21 cellular contexts compared by ENCODE assay signal in the genomic region with DNA sequence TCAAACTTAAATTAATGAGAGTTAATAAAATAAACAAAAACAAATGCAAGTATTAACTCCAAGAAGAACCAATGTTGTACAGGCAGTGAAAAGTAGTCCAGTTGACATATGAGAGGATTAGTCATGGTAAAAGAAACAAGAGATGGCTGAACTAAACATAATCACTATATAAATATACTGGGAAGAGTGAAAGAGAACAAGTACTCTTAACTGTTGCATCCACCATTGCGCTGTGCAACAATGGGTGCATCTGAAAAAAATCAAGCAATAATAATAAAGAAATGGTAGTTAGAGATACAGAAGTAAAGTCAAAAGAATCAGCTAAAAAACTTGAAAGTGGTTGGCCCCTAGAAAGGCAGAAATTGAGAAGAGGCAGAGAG. TPM values are rescaled to one million over a fixed set of nuclear protein-coding genes. Genes with fewer than 3 reads are reported as not detected.
DNase-seq lines count a peak whose midpoint lies in the region; ATAC-seq and TF ChIP-seq lines count a peak whose summit lies in the region.
"Had no signal": no experiment of that assay in that cellular context is flagged by ENCODE, and none has a peak within 500 bp of the region (broad histone marks: within the 10 kb centered on the region; RNA-seq: fewer than 3 reads in every experiment).

No MANE protein-coding gene starts in this region.

- H3K9me3 ChIP-seq in HEK293 (ENCODE audit: control insufficient read depth, insufficient read depth, low read depth, low read length), result no peaks in the 10 kb centered on the region

- H3K9me3 Mint-ChIP-seq in activated T-cell treated with anti-CD3 and anti-CD28 coated beads, Interleukin-2, amount 50 U/mL, for 72 hours, result no peaks in the 10 kb centered on the region
- H3K9me3 Mint-ChIP-seq: CD4-positive, alpha-beta T cell; GM23338; H9; HFFc6 had no signal

- H3K4me3 ChIP-seq in HEK293 (ENCODE audit: low read depth, low read length), result no peak overlapping the region
- H3K4me3 ChIP-seq: BLaER1, GM12878, GM23338 had no signal

- no peak overlapping the region for H3K27ac ChIP-seq in HEK293 (ENCODE audit: extremely low read depth, low read depth, low read length)
- H3K27ac ChIP-seq: 22Rv1, BLaER1 had no signal

- H3K4me1 Mint-ChIP-seq in activated T-cell treated with anti-CD3 and anti-CD28 coated beads, Interleukin-2, amount 50 U/mL, for 72 hours (ENCODE audit: low read depth), result peaks cover under 1% of the 10 kb centered on the region
- H3K4me1 Mint-ChIP-seq: GM23338 had no signal

- ATAC-seq in activated T-cell treated with anti-CD3 and anti-CD28 coated beads, Interleukin-2, amount 50 U/mL, for 72 hours (replicated peaks in 1 of 2), result no peak
- ATAC-seq: GM12878, GM23338, HCT116 had no signal

- H3K36me3 Mint-ChIP-seq in activated T-cell treated with anti-CD3 and anti-CD28 coated beads, Interleukin-2, amount 50 U/mL, for 72 hours (ENCODE audit: insufficient read depth in 2 of 2), result peaks cover 0 to 3% of the 10 kb centered on the region in 2 donors

- no peak for TF ChIP-seq CTCF in HEK293 (tag by site-specific recombination; IDR thresholded peaks at IDR 0.05)

- H3K4me1 ChIP-seq in HEK293 (ENCODE audit: control insufficient read depth, insufficient read depth, low read length), result no peaks in the 10 kb centered on the region

- H3K27ac Mint-ChIP-seq in activated T-cell treated with anti-CD3 and anti-CD28 coated beads, Interleukin-2, amount 50 U/mL, for 72 hours, result peak overlapping the region; percentile 63
- H3K27ac Mint-ChIP-seq: B cell; CD4-positive, alpha-beta T cell; GM23338; H9; HFFc6 had no signal

- POLR2A ChIA-PET in HEK293 (lab: Yijun Ruan, JAX), result no interaction called here

- H3K36me3 ChIP-seq in HEK293 (ENCODE audit: control insufficient read depth in 2 of 2, insufficient read depth in 1 of 2, low read length in 2 of 2), result peaks cover 0 to 21% of the 10 kb centered on the region in 2 experiments; a peak in 1 of 3 replicates
- H3K36me3 ChIP-seq: BLaER1 had no signal

- DNase-seq in activated T-cell treated with anti-CD3 and anti-CD28 coated beads, Interleukin-2, amount 50 U/mL, for 72 hours, result no peak
- DNase-seq in activated T-cell treated with anti-CD3 and anti-CD28 coated beads, Interleukin-2, amount 50 U/mL, for 48 hours, result no peak
- DNase-seq in fibroblast of gingiva (ENCODE audit: low read depth), result peak; percentile 17
- no peak for DNase-seq in NOMO-1 treated with dmso at 0.1 percent for 144 hours (lab: John Stamatoyannopoulos, UW; ENCODE audit: unreplicated experiment)
- no peak for DNase-seq in NCI-H1105 treated with DMSO at 0.1 percent for 48 hours (lab: John Stamatoyannopoulos, UW)
- no peak for DNase-seq in pons (ENCODE audit: low spot score)
- DNase-seq: CD4-positive, alpha-beta T cell; CD8-positive, alpha-beta memory T cell; DMS 273 treated with DMSO at 0.1 percent for 48 hours; DND-41; H9; HFFc6 had no signal

- CTCF ChIA-PET in HEK293 (lab: Yijun Ruan, JAX), result interaction anchor here (0.6 to 10.6 kb wide), 4 partner anchors 8 to 94 kb away, joined by 3 to 158 read pairs (median 4); no protein-coding TSS in a partner anchor

- no peak overlapping the region for H3K4me3 Mint-ChIP-seq in activated T-cell treated with anti-CD3 and anti-CD28 coated beads, Interleukin-2, amount 50 U/mL, for 72 hours
- H3K4me3 Mint-ChIP-seq: B cell; CD14-positive monocyte; CD4-positive, alpha-beta T cell; CD8-positive, alpha-beta memory T cell; GM23338; H9; HFFc6 had no signal

- H3K27me3 Mint-ChIP-seq in activated T-cell treated with anti-CD3 and anti-CD28 coated beads, Interleukin-2, amount 50 U/mL, for 72 hours (ENCODE audit: low read depth), result no peaks in the 10 kb centered on the region
- H3K27me3 Mint-ChIP-seq: B cell; CD4-positive, alpha-beta T cell had no signal

TF ChIP-seq in HEK293, 187 proteins besides CTCF, POLR2A, EP300 and RAD21:
- TF ChIP-seq SCRT2 (tag by site-specific recombination; IDR thresholded peaks at IDR 0.05) (peak; percentile 67), PRDM1 (tag by site-specific recombination; IDR thresholded peaks at IDR 0.05) (peak; percentile 28; the same call in 1 of the 2 replicates)
- TF ChIP-seq, protein P1, sequence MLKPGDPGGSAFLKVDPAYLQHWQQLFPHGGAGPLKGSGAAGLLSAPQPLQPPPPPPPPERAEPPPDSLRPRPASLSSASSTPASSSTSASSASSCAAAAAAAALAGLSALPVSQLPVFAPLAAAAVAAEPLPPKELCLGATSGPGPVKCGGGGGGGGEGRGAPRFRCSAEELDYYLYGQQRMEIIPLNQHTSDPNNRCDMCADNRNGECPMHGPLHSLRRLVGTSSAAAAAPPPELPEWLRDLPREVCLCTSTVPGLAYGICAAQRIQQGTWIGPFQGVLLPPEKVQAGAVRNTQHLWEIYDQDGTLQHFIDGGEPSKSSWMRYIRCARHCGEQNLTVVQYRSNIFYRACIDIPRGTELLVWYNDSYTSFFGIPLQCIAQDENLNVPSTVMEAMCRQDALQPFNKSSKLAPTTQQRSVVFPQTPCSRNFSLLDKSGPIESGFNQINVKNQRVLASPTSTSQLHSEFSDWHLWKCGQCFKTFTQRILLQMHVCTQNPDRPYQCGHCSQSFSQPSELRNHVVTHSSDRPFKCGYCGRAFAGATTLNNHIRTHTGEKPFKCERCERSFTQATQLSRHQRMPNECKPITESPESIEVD (tag by site-specific recombination; IDR thresholded peaks at IDR 0.05), result no peak

RNA-seq across cellular contexts. Expression of a gene that starts 16.6 kb away (rescaled TPM):
- 100 to 1,000 TPM; 238 to 275 TPM for total RNA-seq in activated T-cell treated with anti-CD3 and anti-CD28 coated beads, Interleukin-2, amount 50 U/mL, for 72 hours

RNA-seq across cellular contexts. Expression of a gene that starts 58.9 kb away (rescaled TPM):
- total RNA-seq in activated T-cell treated with anti-CD3 and anti-CD28 coated beads, Interleukin-2, amount 50 U/mL, for 72 hours, result 1 to 10 TPM in 1 of 2 donors, not detected in 1; 6.3 TPM
- total RNA-seq: CD4-positive, alpha-beta T cell; GM12878; H4; HFFc6 had no signal
